ENCODE assay signal across 15 cellular contexts in genomic region chr17:41975099-41976083, GRCh38. TPM values are rescaled to one million over a fixed set of nuclear protein-coding genes. Genes with fewer than 3 reads are reported as not detected.
DNase-seq lines count a peak whose midpoint lies in the region; ATAC-seq and TF ChIP-seq lines count a peak whose summit lies in the region.
"Had no signal": no experiment of that assay in that cellular context is flagged by ENCODE, and none has a peak within 500 bp of the region (broad histone marks: within the 10 kb centered on the region; RNA-seq: fewer than 3 reads in every experiment).

No MANE protein-coding gene starts in this region.

- peak overlapping the region; percentile 7 for H3K27ac Mint-ChIP-seq in activated B cell treated with CpG ODN at 0.5 μM for 24 hours

- CTCF ChIA-PET in activated B cell treated with CpG ODN at 0.5 μM for 24 hours (lab: Charles Lee), result interaction anchor here (0.7 kb wide), 1 partner anchor 9 kb away, joined by 3 read pairs; the partner anchor contains the start of gene CNP

- peaks cover 0 to 98% of the 10 kb centered on the region in 2 donors for H3K36me3 ChIP-seq in gastroesophageal sphincter

- H3K4me3 ChIP-seq in gastroesophageal sphincter, result no peak overlapping the region
- no peak overlapping the region for H3K4me3 ChIP-seq in skin epidermis
- H3K4me3 ChIP-seq: SK-N-MC had no signal

- ATAC-seq in activated B cell treated with CpG ODN at 0.5 μM for 24 hours (ENCODE audit: low read depth) (no peak), gastroesophageal sphincter (no peak), HG03159 (IDR thresholded peaks at IDR 0.05; ENCODE audit: unreplicated experiment) (no peak)
- ATAC-seq: HCT116 had no signal

- 67 to 80% methylated on average over 1 of the region's 9 CpGs for WGBS in gastroesophageal sphincter (ENCODE audit: low coverage in 1 of 2), 2 donors

- no peak for TF ChIP-seq EP300 in gastroesophageal sphincter (IDR thresholded peaks at IDR 0.05)

- H3K27me3 ChIP-seq in gastroesophageal sphincter, result no peaks in the 10 kb centered on the region

- no peaks in the 10 kb centered on the region for H3K27me3 Mint-ChIP-seq in activated B cell treated with CpG ODN at 0.5 μM for 24 hours
- H3K27me3 Mint-ChIP-seq: activated naive CD4-positive, alpha-beta T cell treated with anti-CD3 and anti-CD28 coated beads, Interleukin-2, amount 50 U/mL, for 24 hours had no signal

- intact Hi-C loops in activated B cell treated with CpG ODN at 0.5 μM for 24 hours (cut with micrococcal nuclease), result no loop called here
- intact Hi-C loops in cardiac septum (cut with DNase I), result no loop called here

- peak overlapping the region in 3 of 4 donors; percentile 69 to 74 (median 73) for H3K27ac ChIP-seq in gastroesophageal sphincter
- H3K27ac ChIP-seq in skin epidermis, result peak overlapping the region in 17 of 21 experiments; percentile 22 to 77 (median 56)
- H3K27ac ChIP-seq: SK-N-MC had no signal

- H3K9me3 Mint-ChIP-seq in activated B cell treated with CpG ODN at 0.5 μM for 24 hours, result no peaks in the 10 kb centered on the region
- H3K9me3 Mint-ChIP-seq: activated naive CD4-positive, alpha-beta T cell treated with anti-CD3 and anti-CD28 coated beads, Interleukin-2, amount 50 U/mL, for 24 hours had no signal

- H3K4me1 ChIP-seq in gastroesophageal sphincter, result peaks cover 0 to 65% (median 15%) of the 10 kb centered on the region in 3 donors

- POLR2A ChIA-PET in activated B cell treated with CpG ODN at 0.5 μM for 24 hours (lab: Charles Lee), result interaction anchor here (1.1 to 1.7 kb wide), 3 partner anchors 10 to 219 kb away, joined by 3 to 7 read pairs (median 5); partner anchors contain the start of genes DNAJC7 and GHDC

- no peak for TF ChIP-seq POLR2A in gastroesophageal sphincter (IDR thresholded peaks at IDR 0.05)

- H3K4me3 Mint-ChIP-seq in activated B cell treated with CpG ODN at 0.5 μM for 24 hours, result no peak overlapping the region
- H3K4me3 Mint-ChIP-seq: activated naive CD4-positive, alpha-beta T cell treated with anti-CD3 and anti-CD28 coated beads, Interleukin-2, amount 50 U/mL, for 24 hours had no signal

- TF ChIP-seq CTCF in activated B cell treated with CpG ODN at 0.5 μM for 24 hours (IDR thresholded peaks at IDR 0.05), result no peak
- no peak for TF ChIP-seq CTCF in gastroesophageal sphincter (IDR thresholded peaks at IDR 0.05)

- DNase-seq in EH (ENCODE audit: low read depth), result peak; percentile 22
- DNase-seq in activated B cell treated with CpG ODN at 0.5 μM for 24 hours, result no peak
- no peak for DNase-seq in DMS 273 (lab: John Stamatoyannopoulos, UW; ENCODE audit: unreplicated experiment)
- no peak for DNase-seq in cardiac septum (ENCODE audit: low spot score)
- no peak for DNase-seq in NCI-H446 (lab: John Stamatoyannopoulos, UW)
- DNase-seq: DMS 273 treated with DMSO at 0.1 percent for 48 hours; NCI-H1048; NCI-H748 treated with DMSO at 0.1 percent for 48 hours; stimulated activated CD4-positive, alpha-beta T cell treated with anti-CD3 and anti-CD28 coated beads, Interleukin-4, amount 100 ng/mL, for 1 hour had no signal

- peaks cover 74% of the 10 kb centered on the region for H3K36me3 Mint-ChIP-seq in activated B cell treated with CpG ODN at 0.5 μM for 24 hours (ENCODE audit: low read depth)

- H3K9me3 ChIP-seq in gastroesophageal sphincter, result no peaks in the 10 kb centered on the region

- H3K4me1 Mint-ChIP-seq in activated B cell treated with CpG ODN at 0.5 μM for 24 hours, result peaks cover 45% of the 10 kb centered on the region

RNA-seq across cellular contexts. Expression of gene CNP, which starts 8.8 kb away (rescaled TPM):
- total RNA-seq in activated B cell treated with CpG ODN at 0.5 μM for 24 hours, result 47.2 and 48.0 TPM in 2 replicates
- total RNA-seq in gastroesophageal sphincter, result 10 to 100 TPM; 56.7 to 97.9 (median 64.7) TPM
- total RNA-seq in cardiac septum, result 24.2 TPM

RNA-seq across cellular contexts. Expression of gene DNAJC7, which starts 41.8 kb away (rescaled TPM):
- 130 and 152 TPM in 2 replicates for total RNA-seq in activated B cell treated with CpG ODN at 0.5 μM for 24 hours
- total RNA-seq in gastroesophageal sphincter, result 10 to 100 TPM; 41.9 to 59.6 (median 54.4) TPM
- total RNA-seq in cardiac septum, result 77.4 TPM

RNA-seq across cellular contexts. Expression of gene NKIRAS2, which starts 44.5 kb away (rescaled TPM):
- total RNA-seq in activated B cell treated with CpG ODN at 0.5 μM for 24 hours, result 23.9 and 25.8 TPM in 2 replicates
- 10 to 100 TPM; 40.1 to 72.3 (median 52.8) TPM for total RNA-seq in gastroesophageal sphincter
- 50.7 TPM for total RNA-seq in cardiac septum

RNA-seq across cellular contexts. Expression of gene ODAD4, which starts 45.0 kb away (rescaled TPM):
- total RNA-seq in activated B cell treated with CpG ODN at 0.5 μM for 24 hours (0.56 and 1.1 TPM in 2 replicates), gastroesophageal sphincter (1 to 10 TPM in 1 of 4 donors, under 1 TPM in 3; 0.19 to 2.2 (median 0.60) TPM), cardiac septum (0.54 TPM)

RNA-seq across cellular contexts. Expression of gene ACLY, which starts 56.6 kb away (rescaled TPM):
- total RNA-seq in activated B cell treated with CpG ODN at 0.5 μM for 24 hours (133 and 143 TPM in 2 replicates), gastroesophageal sphincter (10 to 100 TPM; 40.8 to 84.0 (median 61.6) TPM), cardiac septum (33.6 TPM)
